Comparison of ENCODE assay signal across 20 cellular contexts in the genomic region with DNA sequence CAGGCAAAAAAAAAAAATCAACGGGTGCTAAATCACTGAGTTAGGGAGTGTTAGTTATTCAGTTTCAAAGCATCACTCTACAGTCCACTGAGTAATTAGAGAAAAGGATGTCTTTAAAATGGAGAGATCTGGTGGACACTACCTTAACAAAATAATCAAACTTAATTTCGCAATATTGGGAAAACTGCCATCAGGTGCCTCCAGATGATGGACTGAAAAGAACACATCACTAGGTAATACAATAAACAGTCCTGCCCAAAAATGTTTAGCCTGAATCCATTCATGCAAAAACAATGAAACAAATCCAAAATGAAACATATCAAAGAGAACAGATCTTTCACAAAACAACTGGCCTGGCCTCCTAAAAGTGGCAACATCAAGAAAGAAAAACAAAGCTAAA. TPM values are rescaled to one million over a fixed set of nuclear protein-coding genes. Genes with fewer than 3 reads are reported as not detected.
DNase-seq lines count a peak whose midpoint lies in the region; ATAC-seq, FAIRE-seq and TF ChIP-seq lines count a peak whose summit lies in the region.
"Had no signal": no experiment of that assay in that cellular context is flagged by ENCODE, and none has a peak within 500 bp of the region (broad histone marks: within the 10 kb centered on the region; RNA-seq: fewer than 3 reads in every experiment).

No MANE protein-coding gene starts in this region.

- H3K9me2 ChIP-seq in PC-3 (replicated peaks; ENCODE audit: low read length) = no peaks in the 10 kb centered on the region

- no peak overlapping the region for H3K14ac ChIP-seq in H1 (ENCODE audit: insufficient read length)

- no peak overlapping the region for H4K91ac ChIP-seq in H1 (replicated peaks; ENCODE audit: insufficient read length, low read length)

- H4K8ac ChIP-seq in H1 (ENCODE audit: extremely low read depth, insufficient read depth, low read length) = no peak overlapping the region

- H3K9me3 Mint-ChIP-seq in nephron progenitor cell = peaks cover 42% of the 10 kb centered on the region
- H3K9me3 Mint-ChIP-seq: CD4-positive, alpha-beta T cell had no signal

- H3K4me1 ChIP-seq in HEK293 (ENCODE audit: control insufficient read depth, insufficient read depth, low read length) (peaks cover 40% of the 10 kb centered on the region), PC-3 (ENCODE audit: insufficient read depth, low read length) (peaks cover 21% of the 10 kb centered on the region), H1 (replicated peaks in 1 of 4; ENCODE audit: control insufficient read depth in 3 of 4, insufficient read depth in 4 of 4, low read length in 3 of 4) (peaks cover 0 to 4% (median 1%) of the 10 kb centered on the region in 4 experiments; a peak in 3 of 7 replicates)

- CTCF ChIA-PET in HEK293 (lab: Yijun Ruan, JAX) (interaction anchor here (0.6 to 1.0 kb wide), 4 partner anchors 19 to 67 kb away, joined by 3 to 4 read pairs (median 3); no protein-coding TSS in a partner anchor), PC-3 (lab: Charles Lee) (interaction anchor here (0.6 kb wide), 1 partner anchor 174 kb away, joined by 5 read pairs; no protein-coding TSS in a partner anchor), H1 (lab: Charles Lee; ENCODE audit: partially characterized antibody) (no interaction called here)

- H2BK15ac ChIP-seq in H1 (ENCODE audit: low read length) = no peak overlapping the region

- TF ChIP-seq POLR2A in H1 (IDR thresholded peaks at IDR 0.05; ENCODE audit: control extremely low read depth in 1 of 2, low read depth in 2 of 2, low read length in 2 of 2) (no peak), H54 (IDR thresholded peaks at IDR 0.05; ENCODE audit: low read depth, low read length) (no peak)

- TF ChIP-seq EP300 in H1 (IDR thresholded peaks at IDR 0.05; ENCODE audit: borderline replicate concordance in 1 of 2, low read depth in 2 of 2, low read length in 2 of 2) = no peak

- H2BK12ac ChIP-seq in H1 (ENCODE audit: low read depth, low read length) = no peak overlapping the region

- no peak overlapping the region for H3K4ac ChIP-seq in H1 (replicated peaks; ENCODE audit: insufficient read length, low read depth, low read length)

- H4K20me1 ChIP-seq in PC-3 (ENCODE audit: low read length) = peaks cover 6% of the 10 kb centered on the region; the same call in 1 of the 2 replicates
- H4K20me1 ChIP-seq in H1 (replicated peaks in 1 of 2; ENCODE audit: control insufficient read depth in 1 of 2, insufficient read depth in 2 of 2, low read length in 2 of 2) = peaks cover 2 to 22% of the 10 kb centered on the region in 2 experiments

- no peak for TF ChIP-seq RAD21 in H1 (IDR thresholded peaks at IDR 0.05 in 1 of 2, conservative IDR thresholded peaks at IDR 0.05 in 1 of 2; ENCODE audit: low read depth in 2 of 2, low read length in 2 of 2)

- peaks cover 0 to 11% of the 10 kb centered on the region in 2 experiments; a peak in 2 of 3 replicates for H3K36me3 ChIP-seq in HEK293 (ENCODE audit: control insufficient read depth in 2 of 2, insufficient read depth in 1 of 2, low read length in 2 of 2)
- H3K36me3 ChIP-seq in PC-3 (ENCODE audit: low read depth, low read length) = 0 out of 2 replicates have a peak, but pooled peaks cover 6% of the 10 kb centered on the region
- H3K36me3 ChIP-seq in H1 (ENCODE audit: control insufficient read depth in 2 of 4, insufficient read depth in 4 of 4, low read length in 3 of 4) = peaks cover 0 to 6% (median 0%) of the 10 kb centered on the region in 4 experiments; a peak in 3 of 8 replicates

- no peak overlapping the region for H2BK5ac ChIP-seq in H1 (ENCODE audit: low read depth, low read length)

- no peaks in the 10 kb centered on the region for H3K23me2 ChIP-seq in H1 (ENCODE audit: low read depth, low read length)

- peak; percentile 46 for DNase-seq in PC-3
- no peak for DNase-seq in H1 (ENCODE audit: low read depth in 1 of 2, low spot score in 2 of 2)
- no peak for DNase-seq in nephron progenitor cell
- DNase-seq in H54 (ENCODE audit: insufficient read length, low spot score) = no peak
- no peak for DNase-seq in NOMO-1 (lab: John Stamatoyannopoulos, UW; ENCODE audit: unreplicated experiment in 2 of 2)
- DNase-seq: CD4-positive, alpha-beta T cell; COR-L47; DND-41; Karpas-422; MG63; NCI-H1048; NCI-H1417 treated with DMSO at 0.1 percent for 48 hours; NCI-H187; NCI-H2107; T-helper 1 cell had no signal

- H3K27me3 Mint-ChIP-seq in nephron progenitor cell (ENCODE audit: low read depth, poor library complexity) = no peaks in the 10 kb centered on the region
- H3K27me3 Mint-ChIP-seq: CD4-positive, alpha-beta T cell had no signal

- no TSS peak for BruUV-seq in PC-3 (replicated peaks; lab: Mats Ljungman, UMichigan)

- intact Hi-C loops in PC-3 (cut with micrococcal nuclease) = no loop called here

- POLR2A ChIA-PET in HEK293 (lab: Yijun Ruan, JAX) (interaction anchor here (1.0 kb wide), 1 partner anchor 13 kb away, joined by 6 read pairs; no protein-coding TSS in a partner anchor), PC-3 (lab: Charles Lee; ENCODE audit: unreplicated experiment) (no interaction called here), H1 (lab: Charles Lee; ENCODE audit: partially characterized antibody) (no interaction called here)

- H2BK20ac ChIP-seq in H1 (ENCODE audit: low read length) = no peak overlapping the region

- no peak overlapping the region for H3K56ac ChIP-seq in H1 (replicated peaks; ENCODE audit: insufficient read length, low read depth, low read length)

- H3K9me3 ChIP-seq in HEK293 (ENCODE audit: control insufficient read depth, insufficient read depth, low read depth, low read length) (no peaks in the 10 kb centered on the region; the same call in 1 of the 2 replicates), PC-3 (ENCODE audit: low read length) (no peaks in the 10 kb centered on the region), H1 (ENCODE audit: insufficient read depth in 2 of 2, low read depth in 1 of 2, low read length in 1 of 2) (peaks cover 0 to 3% of the 10 kb centered on the region in 2 experiments; a peak in 1 of 4 replicates)

- H3K23ac ChIP-seq in H1 (ENCODE audit: insufficient read length) = no peak overlapping the region

- H3K4me2 ChIP-seq in PC-3 (ENCODE audit: low read length) (no peak overlapping the region), H1 (ENCODE audit: insufficient read depth in 1 of 2, low read depth in 2 of 2, low read length in 2 of 2) (no peak overlapping the region)

- no peak overlapping the region for H3K18ac ChIP-seq in H1 (ENCODE audit: extremely low read depth, low read length)

- H2AFZ ChIP-seq in PC-3 (ENCODE audit: low read length) (no peak overlapping the region), H1 (ENCODE audit: low read length) (no peak overlapping the region)

- H3K27ac ChIP-seq in HEK293 (ENCODE audit: extremely low read depth, low read depth, low read length) (peak overlapping the region; percentile 2; the same call in 1 of the 2 replicates), PC-3 (ENCODE audit: low read length) (no peak overlapping the region), H1 (ENCODE audit: low read depth, low read length) (no peak overlapping the region)

- TF ChIP-seq CTCF in HEK293 (tag by site-specific recombination; IDR thresholded peaks at IDR 0.05) (no peak), PC-3 (conservative IDR thresholded peaks at IDR 0.05; ENCODE audit: low read depth, low read length) (no peak), H1 (IDR thresholded peaks at IDR 0.05; ENCODE audit: control extremely low read depth in 1 of 3, insufficient read depth in 1 of 3, low read depth in 1 of 3, low read length in 3 of 3) (no peak), nephron progenitor cell (IDR thresholded peaks at IDR 0.05) (no peak)

- H3K27ac Mint-ChIP-seq in nephron progenitor cell = peak overlapping the region; percentile 11
- H3K27ac Mint-ChIP-seq: CD4-positive, alpha-beta T cell had no signal

- no peak overlapping the region for H3K4me3 Mint-ChIP-seq in nephron progenitor cell
- H3K4me3 Mint-ChIP-seq: CD4-positive, alpha-beta T cell had no signal

- peaks cover 4% of the 10 kb centered on the region for H3F3A ChIP-seq in PC-3 (ENCODE audit: low read length, unreplicated experiment)

- H3K27me3 ChIP-seq in PC-3 (ENCODE audit: low read length) = no peaks in the 10 kb centered on the region
- no peaks in the 10 kb centered on the region for H3K27me3 ChIP-seq in H1 (replicated peaks in 1 of 4; ENCODE audit: control insufficient read depth in 3 of 4, extremely low read depth in 1 of 4, insufficient read depth in 3 of 4, low read length in 3 of 4)
- H3K27me3 ChIP-seq: MG63 had no signal

- 89% methylated on average over 2 of the region's 2 CpGs; no CpG with 5 or more reads in 1 of the 2 experiments for WGBS in H1 (ENCODE audit: extremely low coverage in 1 of 2, insufficient coverage in 1 of 2, insufficient read length in 1 of 2, insufficient replicate concordance in 2 of 2, low coverage in 1 of 2, low lambda C conversion rate in 2 of 2, missing lambda C conversion rate in 1 of 2), 2 experiments

- no peak for ATAC-seq in PC-3
- ATAC-seq in GM21576 (IDR thresholded peaks at IDR 0.05; ENCODE audit: unreplicated experiment) = no peak
- ATAC-seq in GM21619 (IDR thresholded peaks at IDR 0.05; ENCODE audit: unreplicated experiment) = no peak
- ATAC-seq: Panc1 had no signal

- H3K79me2 ChIP-seq in PC-3 (ENCODE audit: low read length) (peaks cover 94% of the 10 kb centered on the region), H1 (ENCODE audit: control insufficient read depth in 1 of 2, insufficient read depth in 2 of 2, low read length in 2 of 2) (peaks cover 12 to 98% of the 10 kb centered on the region in 2 experiments)

- H3K4me1 Mint-ChIP-seq in nephron progenitor cell = peaks cover 6% of the 10 kb centered on the region

- no peak overlapping the region for H2BK120ac ChIP-seq in H1 (replicated peaks; ENCODE audit: low read depth, low read length)

- H3K79me1 ChIP-seq in H1 (ENCODE audit: low read depth, low read length) = no peaks in the 10 kb centered on the region

- H3K4me3 ChIP-seq in HEK293 (ENCODE audit: low read depth, low read length) (no peak overlapping the region), PC-3 (ENCODE audit: low read length) (no peak overlapping the region), H1 (ENCODE audit: extremely low read depth in 1 of 4, insufficient read depth in 2 of 4, low read depth in 3 of 4, low read length in 4 of 4) (no peak overlapping the region)
- H3K4me3 ChIP-seq: MG63 had no signal

- no peak for FAIRE-seq in H1 (lab: Jason Lieb, UNC)
- no peak for FAIRE-seq in H54 (lab: Jason Lieb, UNC)
- FAIRE-seq: GM12891 had no signal

- no peak overlapping the region for H3K9ac ChIP-seq in PC-3 (ENCODE audit: low read length)
- no peak overlapping the region for H3K9ac ChIP-seq in H1 (replicated peaks in 1 of 4; ENCODE audit: extremely low read depth in 1 of 4, low read depth in 3 of 4, low read length in 3 of 4)

- peaks cover 74% of the 10 kb centered on the region for H3K36me3 Mint-ChIP-seq in nephron progenitor cell (ENCODE audit: low read depth)

- H4K5ac ChIP-seq in H1 (ENCODE audit: insufficient read length, low read depth, low read length) = no peak overlapping the region

- H2AK5ac ChIP-seq in H1 (ENCODE audit: low read depth, low read length) = no peak overlapping the region

RNA-seq across cellular contexts. Expression of gene ENAH, which starts 54.1 kb away (rescaled TPM):
- total RNA-seq in PC-3 (2014; rRNA removed) = 96.6 and 101 TPM in 2 replicates
- total RNA-seq in H1 (2021; fragmentation: NEBNext Ultra II Directional; extraction: Animal tissue kit (Norgen Biotek cat#: 25700)) = 318 and 335 TPM in 2 replicates
- polyA plus RNA-seq in H1 (2011; rRNA removed) = 33.1 and 39.1 TPM in 2 replicates
- polyA plus RNA-seq in H1 (2011; cell fraction: cytosol; rRNA removed) = 81.1 TPM
- polyA plus RNA-seq in H1 (2011; cell fraction: nucleus; rRNA removed) = 80.2 TPM
- polyA plus RNA-seq in H1 (2012, experiment 1 of 2) = 133 to 180 TPM (median 159 TPM) in 4 replicates
- polyA plus RNA-seq in H1 (2012, experiment 2 of 2) = 7.6 TPM
- 182 TPM for polyA plus RNA-seq in H1 (2013, experiment 1 of 2)
- 183 TPM for polyA plus RNA-seq in H1 (2013, experiment 2 of 2)
- 343 and 463 TPM in 2 replicates for polyA minus RNA-seq in H1 (2011; rRNA and poly(A)+ RNA removed)
- polyA minus RNA-seq in H1 (2011; cell fraction: cytosol; rRNA and poly(A)+ RNA removed) = 96.7 TPM
- polyA minus RNA-seq in H1 (2011; cell fraction: nucleus; rRNA and poly(A)+ RNA removed) = 136 TPM
- total RNA-seq: CD4-positive, alpha-beta T cell had no signal
